18 cellular contexts compared by ENCODE assay signal in genomic region chr18:582465-582864, GRCh38. TPM values are rescaled to one million over a fixed set of nuclear protein-coding genes. Genes with fewer than 3 reads are reported as not detected.
A peak's percentile ranks its signal among the peaks of the same experiment; 100 is the strongest.
DNase-seq lines count a peak whose midpoint lies in the region; ATAC-seq lines count a peak whose summit lies in the region.
"Had no signal": no experiment of that assay in that cellular context is flagged by ENCODE, and none has a peak within 500 bp of the region (broad histone marks: within the 10 kb centered on the region; RNA-seq: fewer than 3 reads in every experiment).

No MANE protein-coding gene starts in this region.

- DNase-seq in C1 segment of cervical spinal cord (lab: John Stamatoyannopoulos, UW) (peak in 8 of 14 donors; percentile 12 to 68 (median 29)), SJSA1 (ENCODE audit: low read depth in 1 of 2, low spot score in 2 of 2) (no peak), inferior parietal cortex (ENCODE audit: extremely low spot score) (peak; percentile 25), posterior vena cava (ENCODE audit: low spot score) (peak; percentile 84), 8988T (no peak)
- no peak for DNase-seq in stimulated activated CD4-positive, alpha-beta T cell treated with anti-CD3 and anti-CD28 coated beads, Interleukin-4, amount 100 ng/mL, for 1 hour
- DNase-seq: AML-193; CD4-positive, alpha-beta memory T cell; DMS79; NCI-H1930; NCI-H2171 treated with DMSO at 0.1 percent for 48 hours; NCI-H524 had no signal

- peaks cover 39% of the 10 kb centered on the region for H3K4me1 ChIP-seq in SJSA1 (replicated peaks)

- peak overlapping the region; percentile 62 for H3K27ac ChIP-seq in SJSA1
- H3K27ac ChIP-seq: KMS-11 had no signal

- intact Hi-C loops in posterior vena cava (cut with DNase I), result no loop called here

- H3K9me3 ChIP-seq in SJSA1 (replicated peaks), result peaks cover 2% of the 10 kb centered on the region; the same call in 1 of the 2 replicates

- no peaks in the 10 kb centered on the region; the same call in 1 of the 2 replicates for H3K36me3 ChIP-seq in SJSA1

- no peaks in the 10 kb centered on the region for H3K27me3 ChIP-seq in SJSA1 (replicated peaks)

- ATAC-seq in HG02885 (IDR thresholded peaks at IDR 0.05; ENCODE audit: poor library complexity, unreplicated experiment), result no peak
- no peak for ATAC-seq in GM19395 (IDR thresholded peaks at IDR 0.05; ENCODE audit: unreplicated experiment)

- H3K4me3 ChIP-seq in SJSA1, result no peak overlapping the region

RNA-seq across cellular contexts. Expression of gene CETN1, which starts 2.3 kb away (rescaled TPM):
- total RNA-seq in SJSA1 (2014; rRNA removed; shearing (Covaris generic)), result not detected in 2 replicates
- total RNA-seq in posterior vena cava, result not detected
- total RNA-seq: A673; CD4-positive, alpha-beta memory T cell; H1; RPMI7951 had no signal

RNA-seq across cellular contexts. Expression of gene CLUL1, which starts 14.3 kb away (rescaled TPM):
- 3.0 and 3.6 TPM in 2 replicates for total RNA-seq in SJSA1 (2014; rRNA removed; shearing (Covaris generic))
- not detected for total RNA-seq in posterior vena cava
- total RNA-seq: CD4-positive, alpha-beta memory T cell; H1 had no signal

Comparison
In these comparisons a context has a peak if more than half of its experiments do, and no peak if none do; other contexts are left out.
1. DNase-seq: peak in C1 segment of cervical spinal cord (8 of 14), inferior parietal cortex (single experiment) and posterior vena cava (single experiment); none in SJSA1 (0 of 2), 8988T (single experiment) and stimulated activated CD4-positive, alpha-beta T cell treated with anti-CD3 and anti-CD28 coated beads, Interleukin-4, amount 100 ng/mL, for 1 hour (single experiment).